ENCODE assay signal across 9 cellular contexts in genomic region chr14:52402812-52403526, GRCh38.
DNase-seq lines count a peak whose midpoint lies in the region; ATAC-seq and TF ChIP-seq lines count a peak whose summit lies in the region.
"Had no signal": no experiment of that assay in that cellular context is flagged by ENCODE, and none has a peak within 500 bp of the region (broad histone marks: within the 10 kb centered on the region; RNA-seq: fewer than 3 reads in every experiment).

No MANE protein-coding gene starts in this region.

- DNase-seq in activated naive CD8-positive, alpha-beta T cell treated with anti-CD3 and anti-CD28 coated beads, Interleukin-2, amount 10 ng/mL, durations not matched to agents 7 days and 5 days = no peak
- DNase-seq in lower leg skin (ENCODE audit: low spot score in 2 of 2) = no peak
- no peak for DNase-seq in NCI-H128 (lab: John Stamatoyannopoulos, UW; ENCODE audit: unreplicated experiment)
- no peak for DNase-seq in HK-2 (ENCODE audit: unreplicated experiment)
- DNase-seq in NCI-H526 treated with DMSO at 0.1 percent for 48 hours (lab: John Stamatoyannopoulos, UW) = no peak

- POLR2A ChIA-PET in activated naive CD8-positive, alpha-beta T cell treated with anti-CD3 and anti-CD28 coated beads, Interleukin-2, amount 10 ng/mL, durations not matched to agents 7 days and 5 days (lab: Charles Lee) = interaction anchor here (2.3 to 9.1 kb wide), 4 partner anchors 12 to 86 kb away, joined by 6 to 129 read pairs (median 24); partner anchors contain the start of gene PTGER2

- H3K4me3 Mint-ChIP-seq in activated naive CD8-positive, alpha-beta T cell treated with anti-CD3 and anti-CD28 coated beads, Interleukin-2, amount 10 ng/mL, durations not matched to agents 7 days and 5 days = peak overlapping the region; percentile 37

- H3K4me1 ChIP-seq in ACC112 (ENCODE audit: control insufficient read depth, insufficient read depth, low read length, unreplicated experiment) = peaks cover 18% of the 10 kb centered on the region

- H3K4me1 Mint-ChIP-seq in activated naive CD8-positive, alpha-beta T cell treated with anti-CD3 and anti-CD28 coated beads, Interleukin-2, amount 10 ng/mL, durations not matched to agents 7 days and 5 days = peaks cover 69% of the 10 kb centered on the region

- peak overlapping the region; percentile 9 for H2AFZ ChIP-seq in ACC112 (ENCODE audit: low read length, unreplicated experiment)

- peaks cover 28% of the 10 kb centered on the region for H3K36me3 Mint-ChIP-seq in activated naive CD8-positive, alpha-beta T cell treated with anti-CD3 and anti-CD28 coated beads, Interleukin-2, amount 10 ng/mL, durations not matched to agents 7 days and 5 days

- peak overlapping the region; percentile 79 for H3K27ac Mint-ChIP-seq in activated naive CD8-positive, alpha-beta T cell treated with anti-CD3 and anti-CD28 coated beads, Interleukin-2, amount 10 ng/mL, durations not matched to agents 7 days and 5 days

- no peak for TF ChIP-seq POLR2A in lower leg skin (IDR thresholded peaks at IDR 0.05)

- no peak overlapping the region for H3K27ac ChIP-seq in ACC112 (ENCODE audit: low read depth, low read length)
- H3K27ac ChIP-seq: SJSA1 had no signal

- no peak overlapping the region for H3K4me3 ChIP-seq in ACC112 (ENCODE audit: low read depth, low read length)
- no peak overlapping the region for H3K4me3 ChIP-seq in lower leg skin (ENCODE audit: low read depth, poor library complexity, severe bottlenecking)
- H3K4me3 ChIP-seq: SJSA1 had no signal

- intact Hi-C loops in lower leg skin (cut with DNase I; ENCODE audit: low total_unique reads) = no loop called here

- 77 to 79% methylated on average over 4 of the region's 4 CpGs for WGBS in lower leg skin, 2 donors

- no peaks in the 10 kb centered on the region for H3K27me3 Mint-ChIP-seq in activated naive CD8-positive, alpha-beta T cell treated with anti-CD3 and anti-CD28 coated beads, Interleukin-2, amount 10 ng/mL, durations not matched to agents 7 days and 5 days

- no peaks in the 10 kb centered on the region for H3K27me3 ChIP-seq in ACC112 (ENCODE audit: insufficient read depth, low read length)
- H3K27me3 ChIP-seq: SJSA1 had no signal

- H3K36me3 ChIP-seq in ACC112 (ENCODE audit: insufficient read depth, low read length) = no peaks in the 10 kb centered on the region
- H3K36me3 ChIP-seq: SJSA1 had no signal

- ATAC-seq in GM19035 (IDR thresholded peaks at IDR 0.05; ENCODE audit: unreplicated experiment) (peak; percentile 73), HG03442 (IDR thresholded peaks at IDR 0.05; ENCODE audit: unreplicated experiment) (peak; percentile 70)
- peak; percentile 54 for ATAC-seq in activated naive CD8-positive, alpha-beta T cell treated with anti-CD3 and anti-CD28 coated beads, Interleukin-2, amount 10 ng/mL, durations not matched to agents 7 days and 5 days (ENCODE audit: low read depth)

- H3K79me2 ChIP-seq in ACC112 (ENCODE audit: control insufficient read depth, insufficient read depth, low read length, unreplicated experiment) = no peaks in the 10 kb centered on the region

- no peak for TF ChIP-seq CTCF in lower leg skin (IDR thresholded peaks at IDR 0.05)

- H3K9me3 Mint-ChIP-seq in activated naive CD8-positive, alpha-beta T cell treated with anti-CD3 and anti-CD28 coated beads, Interleukin-2, amount 10 ng/mL, durations not matched to agents 7 days and 5 days = peaks cover 14% of the 10 kb centered on the region
